Comparison of ENCODE assay signal across 24 cellular contexts in the genomic region with DNA sequence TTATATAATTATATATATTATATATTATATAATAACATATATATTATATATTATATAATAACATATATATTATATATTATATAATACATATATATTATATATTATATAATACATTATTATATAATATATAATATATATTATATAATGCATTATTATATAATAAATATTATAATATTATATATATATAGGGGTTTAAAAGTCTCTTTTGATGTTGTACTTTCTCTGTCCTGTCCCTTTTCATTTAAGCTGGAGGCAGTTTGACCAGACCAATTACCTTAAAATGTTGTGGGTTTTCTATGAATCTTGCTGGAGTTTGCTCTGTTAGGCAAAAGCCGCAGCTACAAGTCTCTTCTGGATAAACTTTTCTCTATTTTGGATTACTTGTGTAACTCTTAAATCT.
"Had no signal": no experiment of that assay in that cellular context is flagged by ENCODE, and none has a peak within 500 bp of the region (broad histone marks: within the 10 kb centered on the region; RNA-seq: fewer than 3 reads in every experiment).

No MANE protein-coding gene starts in this region.

- H3K27ac Mint-ChIP-seq: activated CD8-positive, alpha-beta T cell treated with anti-CD3 and anti-CD28 coated beads, Interleukin-2, amount 10 ng/mL, durations not matched to agents 7 days and 5 days; activated naive CD4-positive, alpha-beta T cell treated with anti-CD3 and anti-CD28 coated beads, Interleukin-2, amount 50 U/mL, for 24 hours; activated naive CD8-positive, alpha-beta T cell treated with anti-CD3 and anti-CD28 coated beads, Interleukin-2, amount 50 U/mL, for 24 hours had no signal

- ATAC-seq: activated CD8-positive, alpha-beta T cell treated with anti-CD3 and anti-CD28 coated beads, Interleukin-2, amount 10 ng/mL, durations not matched to agents 7 days and 5 days; activated naive CD8-positive, alpha-beta T cell treated with anti-CD3 and anti-CD28 coated beads, Interleukin-2, amount 50 U/mL, for 24 hours; body of pancreas had no signal

- DNase-seq: activated CD4-positive, alpha-beta T cell treated with anti-CD3 and anti-CD28 coated beads for 48 hours; activated CD4-positive, alpha-beta T cell treated with anti-CD3 and anti-CD28 coated beads, Interleukin-2, amount 50 U/mL, for 4 hours; activated CD4-positive, CD25-positive, alpha-beta regulatory T cell treated with anti-CD3 and anti-CD28 coated beads, Interleukin-2, amount 50 U/mL, for 72 hours; activated CD8-positive, alpha-beta memory T cell treated with anti-CD3 and anti-CD28 coated beads, Interleukin-2, amount 50 U/mL, for 48 hours; activated CD8-positive, alpha-beta T cell treated with anti-CD3 and anti-CD28 coated beads, Interleukin-2, amount 10 ng/mL, durations not matched to agents 7 days and 5 days; activated naive CD8-positive, alpha-beta T cell treated with anti-CD3 and anti-CD28 coated beads, Interleukin-2, amount 50 U/mL, for 24 hours; activated T-cell treated with anti-CD3 and anti-CD28 coated beads, Interleukin-2, amount 50 U/mL, for 1 hour; amniotic stem cell; body of pancreas; central memory CD4-positive, alpha-beta T cell; KG1; NCI-H1105; NCI-H1436; NCI-H1694 treated with DMSO at 0.1 percent for 48 hours; NCI-H2081; NCI-H2171 treated with DMSO at 0.1 percent for 48 hours; NCI-H226; NCI-H526; NCI-H82; SIG-M5; T-helper 1 cell had no signal

- H3K9me3 ChIP-seq: ascending aorta, body of pancreas had no signal

- H3K27me3 ChIP-seq: ascending aorta, body of pancreas had no signal

- H3K4me1 Mint-ChIP-seq: activated naive CD4-positive, alpha-beta T cell treated with anti-CD3 and anti-CD28 coated beads, Interleukin-2, amount 50 U/mL, for 24 hours; activated naive CD8-positive, alpha-beta T cell treated with anti-CD3 and anti-CD28 coated beads, Interleukin-2, amount 50 U/mL, for 24 hours had no signal

- H3K4me3 ChIP-seq: ascending aorta, body of pancreas had no signal

- H3K9me3 Mint-ChIP-seq: activated naive CD4-positive, alpha-beta T cell treated with anti-CD3 and anti-CD28 coated beads, Interleukin-2, amount 50 U/mL, for 24 hours had no signal

- FAIRE-seq: bronchial epithelial cell had no signal

- H3K4me3 Mint-ChIP-seq: activated CD8-positive, alpha-beta T cell treated with anti-CD3 and anti-CD28 coated beads, Interleukin-2, amount 10 ng/mL, durations not matched to agents 7 days and 5 days; activated naive CD4-positive, alpha-beta T cell treated with anti-CD3 and anti-CD28 coated beads, Interleukin-2, amount 50 U/mL, for 24 hours; activated naive CD8-positive, alpha-beta T cell treated with anti-CD3 and anti-CD28 coated beads, Interleukin-2, amount 50 U/mL, for 24 hours had no signal

- H3K27ac ChIP-seq: ascending aorta, body of pancreas had no signal

- H3K27me3 Mint-ChIP-seq: activated naive CD4-positive, alpha-beta T cell treated with anti-CD3 and anti-CD28 coated beads, Interleukin-2, amount 50 U/mL, for 24 hours; activated naive CD8-positive, alpha-beta T cell treated with anti-CD3 and anti-CD28 coated beads, Interleukin-2, amount 50 U/mL, for 24 hours had no signal

- H3K4me1 ChIP-seq: ascending aorta, body of pancreas had no signal
